9 cellular contexts compared by ENCODE assay signal in genomic region chr22:26617251-26618199, GRCh38.
A peak's percentile ranks its signal among the peaks of the same experiment; 100 is the strongest.
DNase-seq lines count a peak whose midpoint lies in the region; ATAC-seq and TF ChIP-seq lines count a peak whose summit lies in the region.
"Had no signal": no experiment of that assay in that cellular context is flagged by ENCODE, and none has a peak within 500 bp of the region (broad histone marks: within the 10 kb centered on the region; RNA-seq: fewer than 3 reads in every experiment).

Gene CRYBB1 (minus strand): TSS chr22:26618027. CDS start chr22:26616319, 1,708 bp downstream.

- H3K4me1 Mint-ChIP-seq in nephron, result peaks cover 37% of the 10 kb centered on the region

- H3K27me3 Mint-ChIP-seq in nephron (ENCODE audit: low read depth), result peaks cover 27% of the 10 kb centered on the region

- peak within 1 kb of the TSS; percentile 25 for H3K4me3 ChIP-seq in DOHH2 (ENCODE audit: low read length)

- ATAC-seq in HG03097 (IDR thresholded peaks at IDR 0.05; ENCODE audit: low FRiP score, unreplicated experiment), result no peak
- no peak for ATAC-seq in GM21576 (IDR thresholded peaks at IDR 0.05; ENCODE audit: unreplicated experiment)

- H3F3A ChIP-seq in DOHH2 (ENCODE audit: control insufficient read depth, insufficient read depth), result 0 out of 2 replicates have a peak, but pooled peaks cover 8% of the 10 kb centered on the region

- no peaks in the 10 kb centered on the region for H3K36me3 ChIP-seq in DOHH2 (ENCODE audit: control insufficient read depth, low read length)

- peaks cover 16% of the 10 kb centered on the region for H3K27me3 ChIP-seq in DOHH2 (ENCODE audit: control insufficient read depth, low read length)

- H3K79me2 ChIP-seq in DOHH2 (ENCODE audit: control insufficient read depth, low read length), result no peaks in the 10 kb centered on the region

- H3K9me2 ChIP-seq in DOHH2 (replicated peaks; ENCODE audit: control insufficient read depth, low read length), result no peaks in the 10 kb centered on the region

- H3K4me2 ChIP-seq in DOHH2 (ENCODE audit: low read length), result peak within 1 kb of the TSS; percentile 50

- no peak within 1 kb of the TSS for H3K4me3 Mint-ChIP-seq in nephron

- H3K9me3 ChIP-seq in DOHH2 (ENCODE audit: control insufficient read depth, insufficient read depth, low read length), result no peaks in the 10 kb centered on the region

- no peak for TF ChIP-seq POLR2A in erythroblast (IDR thresholded peaks at IDR 0.05; ENCODE audit: low read length)

- no peaks in the 10 kb centered on the region for H3K9me3 Mint-ChIP-seq in nephron

- H3K36me3 Mint-ChIP-seq in nephron (ENCODE audit: low read depth), result no peaks in the 10 kb centered on the region

- TF ChIP-seq CTCF in DOHH2 (IDR thresholded peaks at IDR 0.05; ENCODE audit: low read depth, low read length, poor library complexity, severe bottlenecking) (no peak), nephron (IDR thresholded peaks at IDR 0.05; ENCODE audit: unreplicated experiment in 3 of 3) (no peak)

- DNase-seq in NOMO-1 treated with DMSO at 0.1 percent for 48 hours (lab: John Stamatoyannopoulos, UW; ENCODE audit: unreplicated experiment) (peak; percentile 56), erythroblast (lab: John Stamatoyannopoulos, UW) (peak; percentile 62 to 68), HuH-7 (ENCODE audit: low spot score) (no peak)
- DNase-seq in stimulated activated CD4-positive, alpha-beta T cell treated with anti-CD3 and anti-CD28 coated beads, Interleukin-2, amount 100 ng/mL, for 48 hours, result no peak
- DNase-seq: activated CD8-positive, alpha-beta memory T cell treated with anti-CD3 and anti-CD28 coated beads, Interleukin-2, amount 50 U/mL, for 4 hours had no signal

- H3K27ac Mint-ChIP-seq in nephron, result peak within 1 kb of the TSS; percentile 18 to 46 (median 20)

- H3K4me1 ChIP-seq in DOHH2 (ENCODE audit: control insufficient read depth, low read length), result peaks cover 41% of the 10 kb centered on the region

- no peaks in the 10 kb centered on the region for H4K20me1 ChIP-seq in DOHH2 (ENCODE audit: control insufficient read depth, insufficient read depth, low read depth, low read length)

- H3K27ac ChIP-seq in DOHH2 (ENCODE audit: low read depth, low read length), result peak within 1 kb of the TSS; percentile 29

Comparison
In these comparisons a context has a peak if more than half of its experiments do, and no peak if none do; other contexts are left out.
1. DNase-seq: peak in NOMO-1 treated with DMSO at 0.1 percent for 48 hours (single experiment) and erythroblast (2 of 2); none in stimulated activated CD4-positive, alpha-beta T cell treated with anti-CD3 and anti-CD28 coated beads, Interleukin-2, amount 100 ng/mL, for 48 hours (0 of 2) and HuH-7 (single experiment).